9 cellular contexts compared by ENCODE assay signal in the genomic region with DNA sequence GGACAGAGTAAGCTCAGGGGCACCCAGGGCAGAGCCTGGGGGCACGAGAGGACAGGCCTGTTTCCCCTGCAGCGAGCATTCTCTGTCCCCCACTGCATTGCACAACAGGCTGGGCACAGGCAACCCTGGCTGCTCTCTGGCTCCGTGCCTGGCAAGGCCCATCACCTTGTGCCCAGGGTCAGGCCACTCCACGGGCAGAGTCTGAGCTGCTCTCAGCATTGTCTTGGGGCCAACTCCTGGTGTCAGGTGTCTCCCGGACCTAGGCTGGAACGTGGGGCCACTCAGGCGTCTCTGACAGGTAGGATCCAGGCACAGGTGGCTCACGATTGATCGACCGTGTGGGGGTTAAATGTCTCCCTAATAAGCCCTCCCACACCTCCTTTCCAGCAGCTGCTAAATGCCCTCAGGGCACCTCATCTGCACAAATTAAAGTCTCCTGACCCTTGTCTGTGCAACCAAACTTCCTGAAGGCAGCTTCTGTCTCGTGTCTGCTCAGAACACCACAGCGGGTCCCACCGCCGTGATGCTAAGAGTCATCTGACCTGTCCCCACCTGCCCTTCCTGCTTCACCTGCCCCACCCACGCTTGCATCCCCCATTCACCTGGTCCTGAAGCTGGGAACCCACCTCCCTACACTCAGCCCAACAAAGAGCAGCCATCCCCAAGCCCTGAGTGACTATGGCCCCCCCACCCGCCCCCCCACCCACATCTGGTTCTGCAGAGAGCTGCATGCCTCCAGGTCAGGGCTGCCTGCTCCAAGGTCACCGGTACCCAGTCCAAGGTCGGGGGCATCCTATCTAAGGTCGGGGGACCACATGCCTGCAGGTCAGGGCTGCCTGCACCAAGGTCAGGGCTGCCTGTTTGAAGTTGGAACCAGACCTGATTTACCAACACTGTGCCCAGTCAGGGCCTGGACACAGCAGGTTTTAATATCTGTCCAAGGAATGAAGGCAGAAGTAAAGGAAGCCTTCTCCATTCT.
DNase-seq lines count a peak whose midpoint lies in the region; ATAC-seq and TF ChIP-seq lines count a peak whose summit lies in the region.
"Had no signal": no experiment of that assay in that cellular context is flagged by ENCODE, and none has a peak within 500 bp of the region (broad histone marks: within the 10 kb centered on the region; RNA-seq: fewer than 3 reads in every experiment).

No MANE protein-coding gene starts in this region.

- H3K27ac ChIP-seq in SK-N-SH (ENCODE audit: low read depth in 2 of 2, low read length in 1 of 2): peak overlapping the region in 1 of 2 experiments; percentile 70; a peak in 2 of 4 replicates
- H3K27ac ChIP-seq in sigmoid colon: peak overlapping the region; percentile 74 to 88 (median 83)

- ATAC-seq in GM18505 (IDR thresholded peaks at IDR 0.05; ENCODE audit: unreplicated experiment): no peak

- H3K4me1 ChIP-seq in SK-N-SH (ENCODE audit: control insufficient read depth in 1 of 2, insufficient read depth in 2 of 2, low read depth in 1 of 2, low read length in 1 of 2) (peaks cover 7 to 14% of the 10 kb centered on the region in 2 experiments; a peak in 2 of 4 replicates), sigmoid colon (peaks cover 0 to 72% (median 36%) of the 10 kb centered on the region in 4 donors)

- H3K27me3 ChIP-seq in SK-N-SH (ENCODE audit: insufficient read depth) (no peaks in the 10 kb centered on the region), sigmoid colon (no peaks in the 10 kb centered on the region)

- H3K9ac ChIP-seq in SK-N-SH: no peak overlapping the region

- no peaks in the 10 kb centered on the region for H3K79me2 ChIP-seq in SK-N-SH (ENCODE audit: insufficient read depth)

- H2AFZ ChIP-seq in SK-N-SH (ENCODE audit: low read depth): peak overlapping the region; percentile 13; the same call in 1 of the 2 replicates

- 75% methylated on average over 7 of the region's 19 CpGs for WGBS in SK-N-SH (ENCODE audit: low lambda C conversion rate)
- WGBS in sigmoid colon, 2 donors: 61 to 80% methylated on average over 19 of the region's 19 CpGs

- in situ Hi-C loops in GM13976 (cut with MboI; ENCODE audit: low sequenced_read_pairs, unreplicated experiment): no loop called here

- no peak for TF ChIP-seq RAD21 in SK-N-SH (IDR thresholded peaks at IDR 0.05; ENCODE audit: low read length)

- H3K9me3 ChIP-seq in SK-N-SH: no peaks in the 10 kb centered on the region
- H3K9me3 ChIP-seq in sigmoid colon: no peaks in the 10 kb centered on the region

- no peaks in the 10 kb centered on the region for H4K20me1 ChIP-seq in SK-N-SH (ENCODE audit: insufficient read depth)

- DNase-seq in DMS79 treated with DMSO at 0.1 percent for 48 hours (lab: John Stamatoyannopoulos, UW) (peak; percentile 61), SK-N-SH (peak; percentile 62), iPS-NIHi11 (ENCODE audit: low spot score) (peak; percentile 61), sigmoid colon (no peak), GM13976 (ENCODE audit: low spot score) (no peak), NCI-H524 (lab: John Stamatoyannopoulos, UW) (no peak), NCI-H2081 treated with DMSO at 0.1 percent for 48 hours (lab: John Stamatoyannopoulos, UW) (no peak)
- DNase-seq: glutamatergic neuron had no signal

- TF ChIP-seq EP300 in SK-N-SH (IDR thresholded peaks at IDR 0.05; ENCODE audit: borderline replicate concordance in 1 of 2, low read depth in 1 of 2, low read length in 1 of 2) (no peak), sigmoid colon (IDR thresholded peaks at IDR 0.05) (no peak)

- H3K4me3 ChIP-seq in SK-N-SH (ENCODE audit: low read depth in 2 of 2, low read length in 1 of 2) (no peak overlapping the region), sigmoid colon (no peak overlapping the region)

- intact Hi-C loops in sigmoid colon (cut with DNase I): no loop called here

- POLR2A ChIA-PET in SK-N-SH (lab: Yijun Ruan, JAX): no interaction called here

- H3K4me2 ChIP-seq in SK-N-SH: no peak overlapping the region

- no peak for TF ChIP-seq POLR2A in sigmoid colon (IDR thresholded peaks at IDR 0.05)
- no peak for TF ChIP-seq POLR2A in GM18505 (IDR thresholded peaks at IDR 0.05; ENCODE audit: borderline replicate concordance, extremely low read depth, insufficient read depth, insufficient read length)

- TF ChIP-seq CTCF in SK-N-SH (IDR thresholded peaks at IDR 0.05): no peak
- TF ChIP-seq CTCF in sigmoid colon (IDR thresholded peaks at IDR 0.05): no peak
- no peak for TF ChIP-seq CTCF in GM13976 (IDR thresholded peaks at IDR 0.05; ENCODE audit: borderline replicate concordance, control extremely low read depth, extremely low read depth, insufficient read depth, missing control alignments)

- CTCF ChIA-PET in SK-N-SH (lab: Yijun Ruan, JAX): no interaction called here

- H3K36me3 ChIP-seq in SK-N-SH (replicated peaks in 1 of 2; ENCODE audit: control insufficient read depth in 1 of 2, insufficient read depth in 2 of 2, low read length in 1 of 2) (no peaks in the 10 kb centered on the region), sigmoid colon (no peaks in the 10 kb centered on the region)

- no peaks in the 10 kb centered on the region for H3F3A ChIP-seq in SK-N-SH (replicated peaks; ENCODE audit: insufficient read depth)

- no peaks in the 10 kb centered on the region for H3K9me2 ChIP-seq in SK-N-SH

TF ChIP-seq in SK-N-SH, 30 proteins besides CTCF, POLR2A, EP300 and RAD21:
- TF ChIP-seq POLR2AphosphoS5 (IDR thresholded peaks at IDR 0.05; ENCODE audit: low read depth, low read length): no peak
- no peak for TF ChIP-seq YY1 (IDR thresholded peaks at IDR 0.05; ENCODE audit: low read depth)
- TF ChIP-seq FOSL2 (IDR thresholded peaks at IDR 0.05; ENCODE audit: borderline replicate concordance, low read depth): no peak
- no peak for TF ChIP-seq EZH2phosphoT487 (IDR thresholded peaks at IDR 0.05; ENCODE audit: borderline replicate concordance, low read depth)

Comparison
In these comparisons a context has a peak if more than half of its experiments do, and no peak if none do; other contexts are left out.
1. DNase-seq: peak in DMS79 treated with DMSO at 0.1 percent for 48 hours (single experiment), SK-N-SH (single experiment) and iPS-NIHi11 (single experiment); none in sigmoid colon (single experiment), GM13976 (single experiment), NCI-H524 (0 of 2) and NCI-H2081 treated with DMSO at 0.1 percent for 48 hours (single experiment).